ENCODE assay signal across 8 cellular contexts in the genomic region with DNA sequence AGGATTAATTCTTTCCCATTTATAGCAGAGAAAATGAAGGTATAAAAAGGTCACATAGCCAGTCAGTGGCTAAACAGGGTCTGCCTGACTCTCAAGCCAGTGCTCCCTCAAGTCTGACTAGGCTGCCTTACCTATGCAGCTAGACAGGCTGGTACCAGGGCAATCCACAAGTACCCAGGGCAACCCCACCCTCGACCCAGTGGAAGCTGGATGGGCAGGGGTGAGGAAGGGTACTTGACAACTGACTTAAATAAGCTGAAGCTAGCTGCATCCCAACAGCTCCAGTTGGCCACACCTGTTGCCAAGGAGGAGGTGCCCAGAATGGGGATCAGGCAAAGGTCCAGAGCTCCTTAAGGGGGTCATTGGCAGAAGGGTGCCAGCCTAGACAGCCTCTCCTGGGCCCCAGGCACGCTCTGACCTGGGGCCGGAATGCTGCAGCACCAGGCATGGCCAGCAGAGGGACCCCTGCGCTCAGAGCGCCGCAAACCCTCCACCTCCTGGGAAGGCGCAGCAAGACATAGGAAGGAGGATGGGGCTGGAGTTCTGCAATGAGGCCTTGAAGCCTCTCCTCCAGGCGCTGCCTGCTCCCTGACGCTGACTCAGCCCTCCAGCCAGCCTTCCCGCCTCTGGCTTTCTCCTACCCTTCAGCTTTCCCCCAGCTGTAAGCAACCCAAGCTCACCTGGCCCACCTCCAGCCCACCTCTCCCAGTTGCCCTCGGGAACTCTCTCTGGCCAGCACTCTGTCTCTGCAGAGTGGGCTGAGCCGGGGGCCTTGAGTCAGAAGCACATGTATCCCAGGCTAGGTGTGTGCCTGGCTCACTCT. TPM values are rescaled to one million over a fixed set of nuclear protein-coding genes. Genes with fewer than 3 reads are reported as not detected.
DNase-seq lines count a peak whose midpoint lies in the region; ATAC-seq and TF ChIP-seq lines count a peak whose summit lies in the region.

No MANE protein-coding gene starts in this region.

- H3K9me3 Mint-ChIP-seq in activated naive CD4-positive, alpha-beta T cell treated with anti-CD3 and anti-CD28 coated beads, Interleukin-2, amount 50 U/mL, for 72 hours, result no peaks in the 10 kb centered on the region
- peaks cover 1% of the 10 kb centered on the region for H3K9me3 Mint-ChIP-seq in glutamatergic neuron (ENCODE audit: unreplicated experiment)

- TF ChIP-seq CTCF in KMS-11 (conservative IDR thresholded peaks at IDR 0.05; ENCODE audit: low read depth, low read length) (peak; percentile 86), SK-N-SH (IDR thresholded peaks at IDR 0.05) (peak; percentile 89), glutamatergic neuron (IDR thresholded peaks at IDR 0.05; ENCODE audit: partially characterized antibody, unreplicated experiment) (peak; percentile 96), upper lobe of left lung (IDR thresholded peaks at IDR 0.05) (peak; percentile 89 to 95 (median 92))

- no peak overlapping the region for H3K23ac ChIP-seq in trophoblast cell (ENCODE audit: low read length)

- no peaks in the 10 kb centered on the region for H3K36me3 ChIP-seq in KMS-11 (ENCODE audit: insufficient read depth)
- no peaks in the 10 kb centered on the region for H3K36me3 ChIP-seq in SK-N-SH (replicated peaks in 1 of 2; ENCODE audit: control insufficient read depth in 1 of 2, insufficient read depth in 2 of 2, low read length in 1 of 2)
- H3K36me3 ChIP-seq in trophoblast cell (ENCODE audit: control insufficient read depth in 1 of 2, insufficient read depth in 2 of 2, low read length in 2 of 2), result no peaks in the 10 kb centered on the region
- no peaks in the 10 kb centered on the region for H3K36me3 ChIP-seq in upper lobe of left lung

- TF ChIP-seq RAD21 in SK-N-SH (IDR thresholded peaks at IDR 0.05; ENCODE audit: low read length), result peak; percentile 80

- no peaks in the 10 kb centered on the region for H3K4me1 Mint-ChIP-seq in glutamatergic neuron (ENCODE audit: low read depth, unreplicated experiment)

- CTCF ChIA-PET in SK-N-SH (lab: Yijun Ruan, JAX), result interaction anchor here (0.6 to 10.0 kb wide), 36 partner anchors 13 to 424 kb away, joined by 3 to 344 read pairs (median 5); partner anchors contain the start of genes CD300LG, MPP2 and PPY

- H3K4me3 Mint-ChIP-seq in glutamatergic neuron (ENCODE audit: unreplicated experiment), result peak overlapping the region; percentile 16

- H3F3A ChIP-seq in SK-N-SH (replicated peaks; ENCODE audit: insufficient read depth), result no peaks in the 10 kb centered on the region

- no peak overlapping the region for H2BK5ac ChIP-seq in trophoblast cell (ENCODE audit: low read depth, low read length, poor library complexity)

- H2BK12ac ChIP-seq in trophoblast cell (ENCODE audit: low read length), result no peak overlapping the region

- no peaks in the 10 kb centered on the region for H3K79me1 ChIP-seq in trophoblast cell (ENCODE audit: low read length)

- peak overlapping the region; percentile 19 for H4K8ac ChIP-seq in trophoblast cell (ENCODE audit: low read depth, low read length)

- H3K4me1 ChIP-seq in KMS-11 (ENCODE audit: low read depth, poor library complexity, severe bottlenecking) (peaks cover 4% of the 10 kb centered on the region), SK-N-SH (ENCODE audit: control insufficient read depth in 1 of 2, insufficient read depth in 2 of 2, low read depth in 1 of 2, low read length in 1 of 2) (peaks cover 0 to 2% of the 10 kb centered on the region in 2 experiments; a peak in 1 of 4 replicates), trophoblast cell (ENCODE audit: control insufficient read depth in 1 of 2, insufficient read depth in 2 of 2, low read length in 2 of 2) (peaks cover 3% of the 10 kb centered on the region in 2 experiments), upper lobe of left lung (peaks cover 0 to 8% (median 5%) of the 10 kb centered on the region in 4 donors)

- TF ChIP-seq EP300 in SK-N-SH (IDR thresholded peaks at IDR 0.05; ENCODE audit: borderline replicate concordance in 1 of 2, low read depth in 1 of 2, low read length in 1 of 2) (no peak), upper lobe of left lung (IDR thresholded peaks at IDR 0.05) (no peak)

- no peak overlapping the region for H4K91ac ChIP-seq in trophoblast cell (ENCODE audit: low read depth, low read length)

- H2BK120ac ChIP-seq in trophoblast cell (ENCODE audit: insufficient read depth, low read length, poor library complexity), result no peak overlapping the region

- no peaks in the 10 kb centered on the region for H3K36me3 Mint-ChIP-seq in activated naive CD4-positive, alpha-beta T cell treated with anti-CD3 and anti-CD28 coated beads, Interleukin-2, amount 50 U/mL, for 72 hours
- peaks cover 4% of the 10 kb centered on the region for H3K36me3 Mint-ChIP-seq in glutamatergic neuron (ENCODE audit: unreplicated experiment)

- no peak for TF ChIP-seq POLR2A in upper lobe of left lung (IDR thresholded peaks at IDR 0.05)

- peaks cover 6% of the 10 kb centered on the region for H3K27me3 Mint-ChIP-seq in glutamatergic neuron (ENCODE audit: unreplicated experiment)

- no peak overlapping the region for H3K4me3 ChIP-seq in KMS-11 (IDR thresholded peaks at IDR 0.05; ENCODE audit: insufficient read depth, low read depth, low read length)
- no peak overlapping the region for H3K4me3 ChIP-seq in SK-N-SH (ENCODE audit: low read depth in 2 of 2, low read length in 1 of 2)
- H3K4me3 ChIP-seq in trophoblast cell (ENCODE audit: low read depth, low read length), result no peak overlapping the region
- H3K4me3 ChIP-seq in upper lobe of left lung, result no peak overlapping the region

- H2AK5ac ChIP-seq in trophoblast cell (ENCODE audit: low read length), result no peak overlapping the region

- no peak overlapping the region for H4K12ac ChIP-seq in trophoblast cell (ENCODE audit: low read depth, low read length)

- ATAC-seq in activated naive CD4-positive, alpha-beta T cell treated with anti-CD3 and anti-CD28 coated beads, Interleukin-2, amount 50 U/mL, for 72 hours, result peak; percentile 83 to 88
- ATAC-seq in upper lobe of left lung (ENCODE audit: low FRiP score in 2 of 2) (peak; percentile 86 to 92), HG03095 (IDR thresholded peaks at IDR 0.05; ENCODE audit: unreplicated experiment) (no peak)

- H4K20me1 ChIP-seq in KMS-11 (ENCODE audit: insufficient read depth) (no peaks in the 10 kb centered on the region), SK-N-SH (ENCODE audit: insufficient read depth) (no peaks in the 10 kb centered on the region)

- H2AFZ ChIP-seq in KMS-11 (ENCODE audit: low read depth) (no peak overlapping the region), SK-N-SH (ENCODE audit: low read depth) (no peak overlapping the region), trophoblast cell (ENCODE audit: insufficient read depth, low read length, poor library complexity) (peak overlapping the region; percentile 8)

- H3K4me2 ChIP-seq in KMS-11, result no peak overlapping the region
- no peak overlapping the region for H3K4me2 ChIP-seq in SK-N-SH
- no peak overlapping the region for H3K4me2 ChIP-seq in trophoblast cell (ENCODE audit: low read length)

- no peak overlapping the region for H3K4ac ChIP-seq in trophoblast cell (ENCODE audit: low read depth, low read length)

- H3K9me3 ChIP-seq in SK-N-SH, result no peaks in the 10 kb centered on the region
- no peaks in the 10 kb centered on the region for H3K9me3 ChIP-seq in trophoblast cell (ENCODE audit: insufficient read depth, low read depth, low read length)
- H3K9me3 ChIP-seq in upper lobe of left lung, result no peaks in the 10 kb centered on the region

- peak overlapping the region in 1 of 2 donors; percentile 24 for H3K27ac Mint-ChIP-seq in activated naive CD4-positive, alpha-beta T cell treated with anti-CD3 and anti-CD28 coated beads, Interleukin-2, amount 50 U/mL, for 72 hours
- H3K27ac Mint-ChIP-seq in glutamatergic neuron (ENCODE audit: unreplicated experiment), result no peak overlapping the region

- H3K9ac ChIP-seq in KMS-11 (no peak overlapping the region), SK-N-SH (no peak overlapping the region), trophoblast cell (ENCODE audit: low read length) (no peak overlapping the region)

- WGBS in SK-N-SH (ENCODE audit: low lambda C conversion rate), result 9% methylated on average over 6 of the region's 12 CpGs
- WGBS in trophoblast cell (ENCODE audit: extremely low coverage, insufficient coverage, insufficient read length), result no CpG with 5 or more reads among the region's 12 CpGs
- WGBS in upper lobe of left lung, 2 donors, result 16 to 44% methylated on average over 5 to 12 of the region's 12 CpGs

- DNase-seq in GDM1 (lab: John Stamatoyannopoulos, UW), result peak; percentile 44
- peak; percentile 91 for DNase-seq in SK-N-SH
- DNase-seq in activated naive CD4-positive, alpha-beta T cell treated with anti-CD3 and anti-CD28 coated beads, Interleukin-2, amount 50 U/mL, for 72 hours (ENCODE audit: low spot score in 2 of 2), result peak in 1 of 2 donors; percentile 80
- peak; percentile 89 for DNase-seq in glutamatergic neuron
- DNase-seq in trophoblast cell, result peak; percentile 86 to 91
- peak; percentile 65 to 95 for DNase-seq in upper lobe of left lung

- H3K27ac ChIP-seq in KMS-11, result no peak overlapping the region
- H3K27ac ChIP-seq in SK-N-SH (ENCODE audit: low read depth in 2 of 2, low read length in 1 of 2), result no peak overlapping the region
- no peak overlapping the region for H3K27ac ChIP-seq in trophoblast cell (ENCODE audit: low read depth, low read length)
- no peak overlapping the region for H3K27ac ChIP-seq in upper lobe of left lung

- H3K27me3 ChIP-seq in KMS-11 (ENCODE audit: insufficient read depth, low read depth) (no peaks in the 10 kb centered on the region), SK-N-SH (ENCODE audit: insufficient read depth) (no peaks in the 10 kb centered on the region), trophoblast cell (ENCODE audit: insufficient read depth, low read length) (no peaks in the 10 kb centered on the region), upper lobe of left lung (no peaks in the 10 kb centered on the region)

- H3K79me2 ChIP-seq in KMS-11 (ENCODE audit: insufficient read depth, low read depth), result no peaks in the 10 kb centered on the region
- H3K79me2 ChIP-seq in SK-N-SH (ENCODE audit: insufficient read depth), result no peaks in the 10 kb centered on the region
- H3K79me2 ChIP-seq in trophoblast cell (ENCODE audit: control insufficient read depth, insufficient read depth, low read length, poor library complexity), result no peaks in the 10 kb centered on the region

- no peaks in the 10 kb centered on the region for H3K9me2 ChIP-seq in SK-N-SH

- H3K18ac ChIP-seq in trophoblast cell (ENCODE audit: low read length), result no peak overlapping the region

- POLR2A ChIA-PET in SK-N-SH (lab: Yijun Ruan, JAX), result no interaction called here

- no peak overlapping the region for H3K14ac ChIP-seq in trophoblast cell (ENCODE audit: low read length)

RNA-seq across cellular contexts. Expression of gene MPP2, which starts 28.9 kb away (rescaled TPM):
- 8.1 and 8.3 TPM in 2 replicates for polyA plus RNA-seq in SK-N-SH (2012; rRNA removed)
- 3.6 and 5.5 TPM in 2 replicates for polyA plus RNA-seq in SK-N-SH (2012; cell fraction: cytosol; rRNA removed)
- 10.2 and 13.4 TPM in 2 replicates for polyA plus RNA-seq in SK-N-SH (2012; cell fraction: nucleus; rRNA removed)
- 1 to 10 TPM; 4.6 to 6.0 TPM for total RNA-seq in activated naive CD4-positive, alpha-beta T cell treated with anti-CD3 and anti-CD28 coated beads, Interleukin-2, amount 50 U/mL, for 72 hours
- total RNA-seq in glutamatergic neuron (ENCODE audit: unreplicated experiment) (51.6 TPM), upper lobe of left lung (1 to 10 TPM in 2 of 6 donors, under 1 TPM in 3, not detected in 1; 0.20 to 2.0 (median 0.74) TPM)
- 0.88 and 0.96 TPM in 2 replicates for polyA plus RNA-seq in trophoblast cell (2013)

RNA-seq across cellular contexts. Expression of gene CD300LG, which starts 31.5 kb away (rescaled TPM):
- not detected in 2 replicates for polyA plus RNA-seq in SK-N-SH (2012; rRNA removed)
- polyA plus RNA-seq in SK-N-SH (2012; cell fraction: cytosol; rRNA removed), result not detected in 2 replicates
- polyA plus RNA-seq in SK-N-SH (2012; cell fraction: nucleus; rRNA removed), result not detected in 2 replicates
- not detected for total RNA-seq in activated naive CD4-positive, alpha-beta T cell treated with anti-CD3 and anti-CD28 coated beads, Interleukin-2, amount 50 U/mL, for 72 hours
- not detected for total RNA-seq in glutamatergic neuron (ENCODE audit: unreplicated experiment)
- not detected in 2 replicates for polyA plus RNA-seq in trophoblast cell (2013)
- total RNA-seq in upper lobe of left lung, result 10 to 100 TPM in 2 of 6 donors, 1 to 10 TPM in 3, under 1 TPM in 1; 0.71 to 65.9 (median 7.8) TPM

RNA-seq across cellular contexts. Expression of gene MPP3, which starts 45.5 kb away (rescaled TPM):
- 12.5 and 14.1 TPM in 2 replicates for polyA plus RNA-seq in SK-N-SH (2012; rRNA removed)
- 3.9 and 6.1 TPM in 2 replicates for polyA plus RNA-seq in SK-N-SH (2012; cell fraction: cytosol; rRNA removed)
- polyA plus RNA-seq in SK-N-SH (2012; cell fraction: nucleus; rRNA removed), result 77.4 and 80.4 TPM in 2 replicates
- under 1 TPM in 1 of 2 donors, not detected in 1; 0.99 TPM for total RNA-seq in activated naive CD4-positive, alpha-beta T cell treated with anti-CD3 and anti-CD28 coated beads, Interleukin-2, amount 50 U/mL, for 72 hours
- total RNA-seq in glutamatergic neuron (ENCODE audit: unreplicated experiment), result 22.9 TPM
- polyA plus RNA-seq in trophoblast cell (2013), result 0.76 and 0.86 TPM in 2 replicates
- 100 to 1,000 TPM in 1 of 6 donors, 10 to 100 TPM in 5; 16.2 to 142 (median 38.5) TPM for total RNA-seq in upper lobe of left lung

Comparison
In these comparisons a context has a peak if more than half of its experiments do, and no peak if none do; other contexts are left out.
1. RNA of gene MPP3, which starts 45.5 kb away (total RNA-seq): 16.2 to 142 TPM in upper lobe of left lung and 22.9 TPM in glutamatergic neuron (single experiment); 0.99 TPM in activated naive CD4-positive, alpha-beta T cell treated with anti-CD3 and anti-CD28 coated beads, Interleukin-2, amount 50 U/mL, for 72 hours; every median in the first group is over 4 times any median in the second.
2. Peak in every context shown above with its lines, with median percentiles within 50 percentile points of each other: CTCF ChIP-seq.